In genomic region chr16:68704232-68704867, GRCh38 we compare ENCODE assay signal across 8 cellular contexts. TPM values are rescaled to one million over a fixed set of nuclear protein-coding genes. Genes with fewer than 3 reads are reported as not detected.
DNase-seq lines count a peak whose midpoint lies in the region; ATAC-seq and TF ChIP-seq lines count a peak whose summit lies in the region.

No MANE protein-coding gene starts in this region.

- no peaks in the 10 kb centered on the region for H3K36me3 Mint-ChIP-seq in activated naive CD4-positive, alpha-beta T cell treated with anti-CD3 and anti-CD28 coated beads for 36 hours (ENCODE audit: low read depth)
- H3K36me3 Mint-ChIP-seq in progenitor cell of endocrine pancreas (ENCODE audit: insufficient read depth), result no peaks in the 10 kb centered on the region

- H3K4me3 Mint-ChIP-seq in activated naive CD4-positive, alpha-beta T cell treated with anti-CD3 and anti-CD28 coated beads for 36 hours, result no peak overlapping the region
- no peak overlapping the region for H3K4me3 Mint-ChIP-seq in progenitor cell of endocrine pancreas (ENCODE audit: low read depth)

- peak; percentile 89 for DNase-seq in GM03348 (ENCODE audit: low spot score)
- peak; percentile 65 for DNase-seq in NAMALWA (ENCODE audit: low spot score)
- peak; percentile 89 for DNase-seq in SK-MEL-5 (ENCODE audit: low read depth, low spot score)
- peak; percentile 85 for DNase-seq in activated naive CD4-positive, alpha-beta T cell treated with anti-CD3 and anti-CD28 coated beads for 36 hours
- peak; percentile 75 to 95 (median 88) for DNase-seq in head of caudate nucleus
- DNase-seq in progenitor cell of endocrine pancreas (ENCODE audit: low spot score, unreplicated experiment), result peak; percentile 67

- in situ Hi-C loops in SK-MEL-5 (cut with HindIII; ENCODE audit: low pct_unique_long_range_greater_than_20kb, low sequenced_read_pairs), result no loop called here

- no peaks in the 10 kb centered on the region for H3K9me3 Mint-ChIP-seq in activated naive CD4-positive, alpha-beta T cell treated with anti-CD3 and anti-CD28 coated beads for 36 hours
- no peaks in the 10 kb centered on the region for H3K9me3 Mint-ChIP-seq in progenitor cell of endocrine pancreas (ENCODE audit: low read depth)

- TF ChIP-seq CTCF in progenitor cell of endocrine pancreas (IDR thresholded peaks at IDR 0.05; ENCODE audit: unreplicated experiment), result peak; percentile 88

- H3K27me3 Mint-ChIP-seq in activated naive CD4-positive, alpha-beta T cell treated with anti-CD3 and anti-CD28 coated beads for 36 hours (ENCODE audit: low read depth), result no peaks in the 10 kb centered on the region
- no peaks in the 10 kb centered on the region for H3K27me3 Mint-ChIP-seq in progenitor cell of endocrine pancreas

- no peak overlapping the region for H3K27ac Mint-ChIP-seq in activated naive CD4-positive, alpha-beta T cell treated with anti-CD3 and anti-CD28 coated beads for 36 hours
- peak overlapping the region; percentile 88 for H3K27ac Mint-ChIP-seq in progenitor cell of endocrine pancreas

- CTCF ChIA-PET in activated naive CD4-positive, alpha-beta T cell treated with anti-CD3 and anti-CD28 coated beads for 36 hours (lab: Charles Lee), result interaction anchor here (1.0 to 4.9 kb wide), 4 partner anchors 93 to 256 kb away, joined by 3 to 31 read pairs (median 4); partner anchors contain the start of gene SMPD3

- ATAC-seq in HG03521 (IDR thresholded peaks at IDR 0.05; ENCODE audit: unreplicated experiment) (no peak), HG03175 (IDR thresholded peaks at IDR 0.05; ENCODE audit: unreplicated experiment) (no peak)

- intact Hi-C loops in activated naive CD4-positive, alpha-beta T cell treated with anti-CD3 and anti-CD28 coated beads for 36 hours (cut with micrococcal nuclease), result loop anchor here (1.0 to 2.0 kb wide), 7 partner anchors 34 to 420 kb away; partner anchors contain the start of gene TANGO6
- intact Hi-C loops in head of caudate nucleus (cut with DNase I), result loop anchor here (10.0 kb wide), 1 partner anchor 420 kb away; no protein-coding TSS in a partner anchor

- H3K4me1 Mint-ChIP-seq in activated naive CD4-positive, alpha-beta T cell treated with anti-CD3 and anti-CD28 coated beads for 36 hours (ENCODE audit: low read depth), result peaks cover 3% of the 10 kb centered on the region
- peaks cover 4% of the 10 kb centered on the region for H3K4me1 Mint-ChIP-seq in progenitor cell of endocrine pancreas (ENCODE audit: low read depth)

RNA-seq across cellular contexts. Expression of gene CDH1, which starts 32.7 kb away (rescaled TPM):
- 5.4 and 6.0 TPM in 2 replicates for total RNA-seq in SK-MEL-5 (2014; rRNA removed; shearing (Covaris generic))
- 8.2 and 11.9 TPM in 2 replicates for polyA plus RNA-seq in SK-MEL-5 (2015; cell fraction: cytosol; rRNA removed)
- polyA plus RNA-seq in SK-MEL-5 (2015; cell fraction: nucleus; rRNA removed), result 3.2 and 12.2 TPM in 2 replicates
- total RNA-seq in activated naive CD4-positive, alpha-beta T cell treated with anti-CD3 and anti-CD28 coated beads for 36 hours, result 1 to 10 TPM; 1.7 to 2.7 TPM
- 545 and 586 TPM in 2 replicates for total RNA-seq in progenitor cell of endocrine pancreas

RNA-seq across cellular contexts. Expression of gene CDH3, which starts 59.2 kb away (rescaled TPM):
- total RNA-seq in SK-MEL-5 (2014; rRNA removed; shearing (Covaris generic)), result 0.55 TPM in 1 of 2 replicates, not detected in the other
- 0.50 and 0.63 TPM in 2 replicates for polyA plus RNA-seq in SK-MEL-5 (2015; cell fraction: cytosol; rRNA removed)
- polyA plus RNA-seq in SK-MEL-5 (2015; cell fraction: nucleus; rRNA removed), result not detected in 2 replicates
- total RNA-seq in activated naive CD4-positive, alpha-beta T cell treated with anti-CD3 and anti-CD28 coated beads for 36 hours, result 10 to 100 TPM; 20.1 to 23.3 TPM
- 107 and 110 TPM in 2 replicates for total RNA-seq in progenitor cell of endocrine pancreas

Comparison
In these comparisons a context has a peak if more than half of its experiments do, and no peak if none do; other contexts are left out.
1. RNA of gene CDH1, which starts 32.7 kb away (total RNA-seq): 545 to 586 TPM in progenitor cell of endocrine pancreas; 5.4 to 6.0 TPM in SK-MEL-5 and 1.7 to 2.7 TPM in activated naive CD4-positive, alpha-beta T cell treated with anti-CD3 and anti-CD28 coated beads for 36 hours; every median in the first group is over 10 times any median in the second.
2. RNA of gene CDH3, which starts 59.2 kb away (total RNA-seq): 107 to 110 TPM in progenitor cell of endocrine pancreas and 20.1 to 23.3 TPM in activated naive CD4-positive, alpha-beta T cell treated with anti-CD3 and anti-CD28 coated beads for 36 hours; 0.55 TPM in SK-MEL-5; every median in the first group is over 10 times any median in the second.
3. Peak in every context shown above with its lines, with median percentiles within 50 percentile points of each other: DNase-seq.